19 cellular contexts compared by ENCODE assay signal in the genomic region with DNA sequence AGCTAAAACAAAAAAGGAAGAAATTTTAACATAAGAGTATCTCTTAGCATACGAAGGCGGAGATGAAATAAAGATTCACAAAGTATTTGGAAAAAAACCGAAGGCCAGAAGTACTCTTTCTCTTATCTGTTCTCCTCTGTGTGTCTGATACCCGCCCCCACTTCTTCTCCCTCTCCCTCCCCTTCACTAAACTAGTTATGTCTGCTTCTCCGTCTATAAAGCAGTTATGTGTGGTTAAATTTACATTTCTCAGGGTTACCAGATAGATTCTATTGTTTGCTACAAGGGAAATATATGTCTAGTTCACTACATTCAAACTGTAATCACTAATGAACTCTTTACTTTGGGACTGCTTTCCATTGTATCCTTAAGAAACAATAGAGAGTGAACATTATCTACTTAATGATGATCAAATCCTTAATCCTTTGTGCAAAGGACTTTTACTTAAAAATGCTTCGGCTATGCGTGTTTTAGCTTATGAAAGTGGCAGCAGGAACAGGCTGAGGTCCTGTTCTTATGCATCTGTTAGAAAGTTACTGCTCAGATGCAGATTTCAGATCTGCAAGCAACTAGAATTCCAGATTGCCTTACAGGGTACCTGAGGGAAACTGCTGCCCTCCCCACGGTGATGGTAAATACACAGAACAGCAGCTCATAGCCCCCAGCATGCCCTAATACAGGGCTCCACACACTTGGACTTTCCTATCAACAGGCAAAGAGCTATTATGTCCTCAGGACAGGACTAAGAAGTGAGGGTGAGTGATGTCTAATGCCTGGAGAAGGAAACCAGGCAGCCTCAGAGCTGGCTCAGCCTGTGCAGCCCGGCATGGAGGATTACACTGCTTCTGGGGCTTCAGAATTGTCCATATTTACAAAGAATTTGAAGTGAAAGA.
"Had no signal": no experiment of that assay in that cellular context is flagged by ENCODE, and none has a peak within 500 bp of the region (broad histone marks: within the 10 kb centered on the region; RNA-seq: fewer than 3 reads in every experiment).

No MANE protein-coding gene starts in this region.

- DNase-seq: activated CD4-positive, alpha-beta T cell treated with anti-CD3 and anti-CD28 coated beads for 1 hour; activated CD4-positive, alpha-beta T cell treated with anti-CD3 and anti-CD28 coated beads, Interleukin-2, amount 50 U/mL, for 48 hours; activated CD8-positive, alpha-beta memory T cell treated with anti-CD3 and anti-CD28 coated beads, Interleukin-2, amount 10 ng/mL, durations not matched to agents 7 days and 5 days; activated effector memory CD4-positive, alpha-beta T cell treated with anti-CD3 and anti-CD28 coated beads, Interleukin-2, amount 50 U/mL, for 16 hours; activated naive CD8-positive, alpha-beta T cell treated with anti-CD3 and anti-CD28 coated beads, Interleukin-2, amount 10 ng/mL, durations not matched to agents 7 days and 5 days; activated T-cell treated with anti-CD3 and anti-CD28 coated beads, Interleukin-2, amount 50 U/mL, for 24 hours; aorta; glutamatergic neuron; immature natural killer cell; left colon; naive B cell; right lobe of liver; stimulated activated CD4-positive, alpha-beta T cell treated with anti-CD3 and anti-CD28 coated beads, Interleukin-2, amount 100 ng/mL, for 48 hours; stimulated activated naive CD4-positive, alpha-beta T cell treated with Interleukin-2 at 50 U/mL for 16 hours; T-helper 2 cell had no signal

- H3K4me1 Mint-ChIP-seq: activated CD8-positive, alpha-beta memory T cell treated with anti-CD3 and anti-CD28 coated beads, Interleukin-2, amount 10 ng/mL, durations not matched to agents 7 days and 5 days; activated naive CD8-positive, alpha-beta T cell treated with anti-CD3 and anti-CD28 coated beads, Interleukin-2, amount 10 ng/mL, durations not matched to agents 7 days and 5 days; immature natural killer cell; naive B cell had no signal

- H3K36me3 Mint-ChIP-seq: activated CD8-positive, alpha-beta memory T cell treated with anti-CD3 and anti-CD28 coated beads, Interleukin-2, amount 10 ng/mL, durations not matched to agents 7 days and 5 days; activated naive CD8-positive, alpha-beta T cell treated with anti-CD3 and anti-CD28 coated beads, Interleukin-2, amount 10 ng/mL, durations not matched to agents 7 days and 5 days; immature natural killer cell; naive B cell; type B pancreatic cell had no signal

- ATAC-seq: activated CD8-positive, alpha-beta memory T cell treated with anti-CD3 and anti-CD28 coated beads, Interleukin-2, amount 10 ng/mL, durations not matched to agents 7 days and 5 days; left colon; right lobe of liver had no signal

- H3K4me3 Mint-ChIP-seq: activated CD8-positive, alpha-beta memory T cell treated with anti-CD3 and anti-CD28 coated beads, Interleukin-2, amount 10 ng/mL, durations not matched to agents 7 days and 5 days; activated naive CD8-positive, alpha-beta T cell treated with anti-CD3 and anti-CD28 coated beads, Interleukin-2, amount 10 ng/mL, durations not matched to agents 7 days and 5 days; activated T-cell treated with anti-CD3 and anti-CD28 coated beads, Interleukin-2, amount 50 U/mL, for 24 hours; immature natural killer cell; naive B cell; type B pancreatic cell had no signal

- H3K27ac Mint-ChIP-seq: activated CD8-positive, alpha-beta memory T cell treated with anti-CD3 and anti-CD28 coated beads, Interleukin-2, amount 10 ng/mL, durations not matched to agents 7 days and 5 days; activated naive CD8-positive, alpha-beta T cell treated with anti-CD3 and anti-CD28 coated beads, Interleukin-2, amount 10 ng/mL, durations not matched to agents 7 days and 5 days; activated T-cell treated with anti-CD3 and anti-CD28 coated beads, Interleukin-2, amount 50 U/mL, for 24 hours; immature natural killer cell; naive B cell; progenitor cell of endocrine pancreas; type B pancreatic cell had no signal

- H3K9me3 Mint-ChIP-seq: activated naive CD8-positive, alpha-beta T cell treated with anti-CD3 and anti-CD28 coated beads, Interleukin-2, amount 10 ng/mL, durations not matched to agents 7 days and 5 days had no signal

- H3K27me3 Mint-ChIP-seq: activated CD8-positive, alpha-beta memory T cell treated with anti-CD3 and anti-CD28 coated beads, Interleukin-2, amount 10 ng/mL, durations not matched to agents 7 days and 5 days; activated naive CD8-positive, alpha-beta T cell treated with anti-CD3 and anti-CD28 coated beads, Interleukin-2, amount 10 ng/mL, durations not matched to agents 7 days and 5 days; activated T-cell treated with anti-CD3 and anti-CD28 coated beads, Interleukin-2, amount 50 U/mL, for 24 hours; naive B cell; progenitor cell of endocrine pancreas; type B pancreatic cell had no signal

- FAIRE-seq: bronchial epithelial cell, TTC549 had no signal
